Comparison of ENCODE assay signal across 16 cellular contexts in the genomic region with DNA sequence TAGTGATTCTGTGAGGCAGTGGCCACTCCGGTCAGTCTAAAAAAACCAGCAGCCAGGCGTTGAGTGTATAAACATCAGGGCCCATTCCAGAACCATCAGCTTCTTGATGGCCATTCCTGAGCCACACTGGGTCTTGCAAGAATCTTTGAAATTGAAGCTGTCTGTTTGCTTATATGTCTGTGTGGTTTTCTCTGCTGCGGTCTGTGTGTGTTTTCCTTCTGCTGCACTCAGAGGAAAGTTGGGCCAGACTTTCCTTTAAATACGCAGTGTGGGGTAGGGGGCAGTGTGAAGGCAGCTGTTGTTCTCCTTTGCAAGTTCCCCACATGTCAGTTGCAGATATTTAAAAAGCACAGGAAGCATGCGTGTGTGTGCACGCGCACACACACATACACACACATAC. TPM values are rescaled to one million over a fixed set of nuclear protein-coding genes. Genes with fewer than 3 reads are reported as not detected.
A peak's percentile ranks its signal among the peaks of the same experiment; 100 is the strongest.
DNase-seq lines count a peak whose midpoint lies in the region; ATAC-seq, FAIRE-seq and TF ChIP-seq lines count a peak whose summit lies in the region.
"Had no signal": no experiment of that assay in that cellular context is flagged by ENCODE, and none has a peak within 500 bp of the region (broad histone marks: within the 10 kb centered on the region; RNA-seq: fewer than 3 reads in every experiment).

No MANE protein-coding gene starts in this region.

- FAIRE-seq in GM12891 (lab: Jason Lieb, UNC), result peak; percentile 33
- FAIRE-seq: G401.6 had no signal

- DNase-seq in AG04450 (ENCODE audit: low read depth, low spot score), result peak; percentile 87
- no peak for DNase-seq in GM12891 (ENCODE audit: insufficient read length, low spot score)
- DNase-seq in T-helper 17 cell, result no peak
- peak; percentile 45 for DNase-seq in iris pigment epithelial cell (ENCODE audit: low read depth)
- DNase-seq in H7, result no peak
- no peak for DNase-seq in stimulated activated naive CD8-positive, alpha-beta T cell treated with anti-CD3 and anti-CD28 coated beads, Interleukin-15, Interleukin-2, amounts not matched to agents 100 U/mL and 50 U/mL, for 24 hours
- DNase-seq in amniotic stem cell (lab: John Stamatoyannopoulos, UW), result no peak
- DNase-seq: activated CD4-positive, alpha-beta T cell treated with anti-CD3 and anti-CD28 coated beads for 48 hours; activated gamma-delta T cell; mammary epithelial cell; NCI-H2171; stimulated activated CD4-positive, alpha-beta T cell treated with anti-CD3 and anti-CD28 coated beads, Interleukin-1b, Interleukin-23, amount 100 ng/mL, for 48 hours had no signal

- TF ChIP-seq POLR2A in GM12891 (IDR thresholded peaks at IDR 0.05; ENCODE audit: low read depth, low read length), result no peak

- no peaks in the 10 kb centered on the region for H3K36me3 ChIP-seq in H7 (replicated peaks; ENCODE audit: control insufficient read depth, insufficient read depth, low read length)

- H3K9me3 ChIP-seq in AG04450 (ENCODE audit: control insufficient read depth, insufficient read depth, low read length), result peaks cover 6% of the 10 kb centered on the region; the same call in 1 of the 2 replicates
- no peaks in the 10 kb centered on the region for H3K9me3 ChIP-seq in T-helper 17 cell (ENCODE audit: control insufficient read depth, low read length, poor library complexity, severe bottlenecking)

- no peaks in the 10 kb centered on the region for H3K27me3 ChIP-seq in AG04450 (ENCODE audit: control insufficient read depth, insufficient read depth, low read length)
- H3K27me3 ChIP-seq in H7 (ENCODE audit: control insufficient read depth, insufficient read depth, low read length), result no peaks in the 10 kb centered on the region

- CTCF ChIA-PET in AG04450 (lab: Charles Lee), result interaction anchor here (0.5 to 5.1 kb wide), 44 partner anchors 9 to 557 kb away, joined by 3 to 62 read pairs (median 4); partner anchors contain the start of gene TBC1D19

- ATAC-seq in T-helper 17 cell (peak; percentile 40), GM21381 (IDR thresholded peaks at IDR 0.05; ENCODE audit: unreplicated experiment) (no peak)
- ATAC-seq in stimulated activated naive CD8-positive, alpha-beta T cell treated with anti-CD3 and anti-CD28 coated beads, Interleukin-15, Interleukin-2, amounts not matched to agents 100 U/mL and 50 U/mL, for 24 hours, result no peak

- peak overlapping the region; percentile 43 for H3K27ac ChIP-seq in AG04450 (ENCODE audit: low read depth, low read length)

- no peaks in the 10 kb centered on the region for H3K36me3 Mint-ChIP-seq in T-helper 17 cell (ENCODE audit: low read depth)

- TF ChIP-seq CTCF in AG04450 (IDR thresholded peaks at IDR 0.05; ENCODE audit: low read depth, low read length), result peak; percentile 49

- peak overlapping the region; percentile 39 for H3K4me3 Mint-ChIP-seq in T-helper 17 cell

- peaks cover 6% of the 10 kb centered on the region for H3K27me3 Mint-ChIP-seq in T-helper 17 cell

- H3K27ac Mint-ChIP-seq in T-helper 17 cell, result no peak overlapping the region

- H3K4me1 Mint-ChIP-seq in T-helper 17 cell, result peaks cover 11% of the 10 kb centered on the region

- POLR2A ChIA-PET in AG04450 (lab: Yijun Ruan, JAX), result interaction anchor here (0.7 to 1.7 kb wide), 4 partner anchors 24 to 110 kb away, joined by 3 to 8 read pairs (median 5); no protein-coding TSS in a partner anchor

- H3K4me3 ChIP-seq in AG04450 (ENCODE audit: low read depth, low read length) (no peak overlapping the region), H7 (ENCODE audit: insufficient read depth, low read depth, low read length) (no peak overlapping the region)

TF ChIP-seq in GM12891, 5 proteins besides CTCF, POLR2A, EP300 and RAD21:
- TF ChIP-seq PAX5 (IDR thresholded peaks at IDR 0.05; ENCODE audit: insufficient read depth, low read length, severe bottlenecking) (no peak), SPI1 (IDR thresholded peaks at IDR 0.05; ENCODE audit: low read depth, low read length) (no peak)
TF ChIP-seq in GM12891: peak in this region for 0.

RNA-seq across cellular contexts. Expression of gene CCKAR, which starts 32.2 kb away (rescaled TPM):
- 0.10 and 0.27 TPM in 2 replicates for polyA plus RNA-seq in AG04450 (2011; rRNA removed)
- 0.22 and 0.55 TPM in 2 replicates for polyA minus RNA-seq in AG04450 (2011; rRNA and poly(A)+ RNA removed)
- not detected for polyA plus RNA-seq in GM12891 (2012; ENCODE audit: low read depth, missing spikeins)
- not detected for total RNA-seq in T-helper 17 cell
- total RNA-seq in H7 (2014; rRNA removed; shearing (Covaris generic)), result not detected in 2 replicates
- total RNA-seq: cerebellum, epithelial cell of proximal tubule, mammary epithelial cell had no signal
- polyA plus RNA-seq: mammary epithelial cell had no signal

Comparison
In these comparisons a context has a peak if more than half of its experiments do, and no peak if none do; other contexts are left out.
1. DNase-seq: peak in AG04450 (single experiment) and iris pigment epithelial cell (single experiment); none in GM12891 (single experiment), T-helper 17 cell (0 of 3), H7 (single experiment), stimulated activated naive CD8-positive, alpha-beta T cell treated with anti-CD3 and anti-CD28 coated beads, Interleukin-15, Interleukin-2, amounts not matched to agents 100 U/mL and 50 U/mL, for 24 hours (single experiment) and amniotic stem cell (single experiment).